In genomic region chr2:38750011-38750792, GRCh38 we compare ENCODE assay signal across 8 cellular contexts. TPM values are rescaled to one million over a fixed set of nuclear protein-coding genes. Genes with fewer than 3 reads are reported as not detected.
DNase-seq lines count a peak whose midpoint lies in the region; ATAC-seq, FAIRE-seq and TF ChIP-seq lines count a peak whose summit lies in the region.

No MANE protein-coding gene starts in this region.

- peaks cover 15% of the 10 kb centered on the region for H4K20me1 ChIP-seq in neural cell (ENCODE audit: insufficient read depth)

- no peak for FAIRE-seq in H54 (lab: Jason Lieb, UNC)

- H3K9me2 ChIP-seq in neural cell (ENCODE audit: insufficient read depth, low read length), result no peaks in the 10 kb centered on the region

- DNase-seq in H54 (ENCODE audit: insufficient read length, low spot score) (peak; percentile 26), NCI-H1105 (lab: John Stamatoyannopoulos, UW) (peak; percentile 8), fibroblast of mammary gland (ENCODE audit: low read depth) (peak; percentile 25), testis (peak; percentile 70), SKM-1 treated with dmso at 0.1 percent for 144 hours (lab: John Stamatoyannopoulos, UW; ENCODE audit: unreplicated experiment) (no peak)
- peak; percentile 43 to 71 for DNase-seq in activated T-cell treated with anti-CD3 and anti-CD28 coated beads, Interleukin-2, amount 50 U/mL, for 72 hours

- H3K4me3 Mint-ChIP-seq in activated T-cell treated with anti-CD3 and anti-CD28 coated beads, Interleukin-2, amount 50 U/mL, for 72 hours, result peak overlapping the region; percentile 94 to 97

- no peaks in the 10 kb centered on the region for H3K9me3 Mint-ChIP-seq in activated T-cell treated with anti-CD3 and anti-CD28 coated beads, Interleukin-2, amount 50 U/mL, for 72 hours

- H3K27me3 ChIP-seq in neural cell (ENCODE audit: insufficient read depth, low read depth, low read length) (no peaks in the 10 kb centered on the region), testis (no peaks in the 10 kb centered on the region)

- WGBS in testis, 2 donors, result 0 to 1% methylated on average over 28 to 51 of the region's 51 CpGs

- TF ChIP-seq EP300 in neural cell (conservative IDR thresholded peaks at IDR 0.05; ENCODE audit: poor library complexity, severe bottlenecking), result no peak

- H3K36me3 ChIP-seq in neural cell (ENCODE audit: insufficient read depth, low read length) (peaks cover 30% of the 10 kb centered on the region), testis (ENCODE audit: low read depth, missing control alignments) (no peaks in the 10 kb centered on the region)

- H3K4me3 ChIP-seq in GM12875 (ENCODE audit: low read depth, low read length), result peak overlapping the region; percentile 76
- peak overlapping the region; percentile 99 for H3K4me3 ChIP-seq in fibroblast of mammary gland (ENCODE audit: control insufficient read depth, low read depth, low read length)
- H3K4me3 ChIP-seq in neural cell (ENCODE audit: low read length), result peak overlapping the region; percentile 96
- peak overlapping the region; percentile 86 to 88 for H3K4me3 ChIP-seq in testis

- no peaks in the 10 kb centered on the region for H3F3A ChIP-seq in neural cell (ENCODE audit: insufficient read depth, low read length, poor library complexity, severe bottlenecking)

- H3K9me3 ChIP-seq in neural cell (ENCODE audit: low read length), result no peaks in the 10 kb centered on the region
- H3K9me3 ChIP-seq in testis, result no peaks in the 10 kb centered on the region

- intact Hi-C loops in testis (cut with DNase I; ENCODE audit: low total_unique reads), result no loop called here

- peak; percentile 12 to 23 for ATAC-seq in activated T-cell treated with anti-CD3 and anti-CD28 coated beads, Interleukin-2, amount 50 U/mL, for 72 hours (replicated peaks in 1 of 2)

- peaks cover 69% of the 10 kb centered on the region for H3K4me1 Mint-ChIP-seq in activated T-cell treated with anti-CD3 and anti-CD28 coated beads, Interleukin-2, amount 50 U/mL, for 72 hours (ENCODE audit: low read depth)

- TF ChIP-seq RAD21 in neural cell (conservative IDR thresholded peaks at IDR 0.05), result no peak

- TF ChIP-seq CTCF in GM12875 (IDR thresholded peaks at IDR 0.05; ENCODE audit: borderline replicate concordance, insufficient read depth, low read depth, low read length) (no peak), fibroblast of mammary gland (conservative IDR thresholded peaks at IDR 0.05; ENCODE audit: control insufficient read depth, insufficient read depth, low read depth, low read length) (no peak), neural cell (IDR thresholded peaks at IDR 0.05; ENCODE audit: poor library complexity, severe bottlenecking) (no peak), testis (IDR thresholded peaks at IDR 0.05) (no peak)

- peak overlapping the region; percentile 92 for H2AFZ ChIP-seq in neural cell (ENCODE audit: low read depth, low read length)

- H3K9ac ChIP-seq in neural cell (ENCODE audit: low read length), result peak overlapping the region; percentile 100

- peak overlapping the region; percentile 100 for H3K27ac ChIP-seq in neural cell (ENCODE audit: low read length)
- peak overlapping the region; percentile 98 to 100 for H3K27ac ChIP-seq in testis

- H3K79me2 ChIP-seq in neural cell (replicated peaks; ENCODE audit: insufficient read depth, low read length), result peaks cover 50% of the 10 kb centered on the region

- H3K27me3 Mint-ChIP-seq in activated T-cell treated with anti-CD3 and anti-CD28 coated beads, Interleukin-2, amount 50 U/mL, for 72 hours (ENCODE audit: low read depth), result no peaks in the 10 kb centered on the region

- peaks cover 38 to 56% of the 10 kb centered on the region in 2 donors for H3K36me3 Mint-ChIP-seq in activated T-cell treated with anti-CD3 and anti-CD28 coated beads, Interleukin-2, amount 50 U/mL, for 72 hours (ENCODE audit: insufficient read depth in 2 of 2)

- peaks cover 28% of the 10 kb centered on the region for H3K4me1 ChIP-seq in testis

- peak overlapping the region; percentile 98 for H3K27ac Mint-ChIP-seq in activated T-cell treated with anti-CD3 and anti-CD28 coated beads, Interleukin-2, amount 50 U/mL, for 72 hours

- H3K4me2 ChIP-seq in neural cell (ENCODE audit: low read length), result peak overlapping the region; percentile 59

- TF ChIP-seq POLR2A in H54 (IDR thresholded peaks at IDR 0.05; ENCODE audit: low read depth, low read length) (peak; percentile 61), testis (IDR thresholded peaks at IDR 0.05) (peak; percentile 80)

TF ChIP-seq in neural cell, 6 proteins besides CTCF, POLR2A, EP300 and RAD21:
- TF ChIP-seq MXI1 (conservative IDR thresholded peaks at IDR 0.05; ENCODE audit: poor library complexity, severe bottlenecking), result no peak
- peak; percentile 53 for TF ChIP-seq POLR2AphosphoS5 (IDR thresholded peaks at IDR 0.05)
- no peak for TF ChIP-seq SMC3 (conservative IDR thresholded peaks at IDR 0.05; ENCODE audit: poor library complexity)
- TF ChIP-seq TAF1 (IDR thresholded peaks at IDR 0.05; ENCODE audit: low read depth), result no peak
- TF ChIP-seq EZH2 (IDR thresholded peaks at IDR 0.05; ENCODE audit: borderline replicate concordance, insufficient read depth, low read length, poor library complexity, severe bottlenecking), result no peak

RNA-seq across cellular contexts. Expression of gene SRSF7, which starts 1.0 kb away (rescaled TPM):
- 100 to 1,000 TPM; 258 to 264 TPM for total RNA-seq in activated T-cell treated with anti-CD3 and anti-CD28 coated beads, Interleukin-2, amount 50 U/mL, for 72 hours
- 278 and 286 TPM in 2 replicates for polyA plus RNA-seq in neural cell
- polyA minus RNA-seq in neural cell, result 179 and 191 TPM in 2 replicates
- total RNA-seq in testis, result 100 to 1,000 TPM; 104 to 114 TPM
- polyA plus RNA-seq in testis (ENCODE audit: insufficient read depth, low read depth, low replicate concordance), result 169 TPM

RNA-seq across cellular contexts. Expression of gene GEMIN6, which starts 27.8 kb away (rescaled TPM):
- 10 to 100 TPM in 1 of 2 donors, 1 to 10 TPM in 1; 9.9 to 14.3 TPM for total RNA-seq in activated T-cell treated with anti-CD3 and anti-CD28 coated beads, Interleukin-2, amount 50 U/mL, for 72 hours
- polyA plus RNA-seq in neural cell (8.7 and 12.4 TPM in 2 replicates), testis (ENCODE audit: insufficient read depth, low read depth, low replicate concordance) (43.0 TPM)
- 8.3 and 10.1 TPM in 2 replicates for polyA minus RNA-seq in neural cell
- total RNA-seq in testis, result 10 to 100 TPM; 11.6 to 16.4 TPM
